Comparison of ENCODE assay signal across 13 cellular contexts in the genomic region with DNA sequence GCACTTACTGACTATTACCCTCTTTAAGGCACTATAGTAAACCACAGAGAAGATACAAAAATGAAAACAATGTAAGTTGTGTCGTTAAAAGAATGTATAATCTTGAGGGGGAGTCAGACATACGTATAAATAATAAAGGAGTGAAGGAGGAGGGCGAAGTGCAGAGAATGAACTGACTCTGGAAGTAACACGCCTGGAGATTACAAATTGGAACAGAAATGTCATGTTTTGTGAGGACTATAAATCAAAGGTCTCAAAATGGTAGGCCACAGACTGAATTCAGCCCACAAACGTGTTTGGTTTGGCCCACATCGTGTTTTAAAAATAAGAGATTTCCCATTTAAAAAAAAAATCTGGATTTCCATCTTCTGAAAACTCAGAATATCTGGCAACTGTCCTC. TPM values are rescaled to one million over a fixed set of nuclear protein-coding genes. Genes with fewer than 3 reads are reported as not detected.
DNase-seq lines count a peak whose midpoint lies in the region; ATAC-seq lines count a peak whose summit lies in the region.
"Had no signal": no experiment of that assay in that cellular context is flagged by ENCODE, and none has a peak within 500 bp of the region (broad histone marks: within the 10 kb centered on the region; RNA-seq: fewer than 3 reads in every experiment).

No MANE protein-coding gene starts in this region.

- H2BK12ac ChIP-seq in mesenchymal stem cell (ENCODE audit: low read length in 2 of 2) = no peak overlapping the region

- DNase-seq in astrocyte of the hippocampus (ENCODE audit: low read depth, low spot score) (peak; percentile 52), mesenchymal stem cell (peak; percentile 6), stromal cell of bone marrow (ENCODE audit: low read depth) (peak; percentile 40)
- DNase-seq in stimulated activated CD4-positive, alpha-beta T cell treated with anti-CD3 and anti-CD28 coated beads, Interleukin-2, amount 100 ng/mL, for 24 hours = no peak
- no peak for DNase-seq in activated CD4-positive, alpha-beta T cell treated with anti-CD3 and anti-CD28 coated beads, Interleukin-2, amount 50 U/mL, for 4 hours
- DNase-seq: ACHN; CD4-positive, alpha-beta memory T cell; DMS79 had no signal

- H3K9ac ChIP-seq in BLaER1 treated with 17β-estradiol and CSF1 and Interleukin-3, amounts not matched to agents 10 nM and 100 nM = no peak overlapping the region
- H3K9ac ChIP-seq in mesenchymal stem cell (ENCODE audit: low read length) = no peak overlapping the region

- no peaks in the 10 kb centered on the region for H3K79me1 ChIP-seq in mesenchymal stem cell (replicated peaks; ENCODE audit: low read length, poor library complexity, severe bottlenecking)

- H3K27me3 ChIP-seq in BLaER1 treated with 17β-estradiol and CSF1 and Interleukin-3, amounts not matched to agents 10 nM and 100 nM = no peaks in the 10 kb centered on the region
- no peaks in the 10 kb centered on the region for H3K27me3 ChIP-seq in mesenchymal stem cell (ENCODE audit: control insufficient read depth in 1 of 2, insufficient read depth in 1 of 2, low read length in 2 of 2)

- H3K4ac ChIP-seq in mesenchymal stem cell (ENCODE audit: low read depth in 1 of 2, low read length in 2 of 2) = no peak overlapping the region

- H2BK120ac ChIP-seq in mesenchymal stem cell (ENCODE audit: low read depth, low read length) = no peak overlapping the region

- no peaks in the 10 kb centered on the region for H3K36me3 ChIP-seq in BLaER1 treated with 17β-estradiol and CSF1 and Interleukin-3, amounts not matched to agents 10 nM and 100 nM
- no peaks in the 10 kb centered on the region for H3K36me3 ChIP-seq in mesenchymal stem cell (ENCODE audit: control insufficient read depth in 1 of 2, insufficient read depth in 2 of 2, low read depth in 1 of 2, low read length in 2 of 2)
- H3K36me3 ChIP-seq: HAP-1 had no signal

- H3K18ac ChIP-seq in mesenchymal stem cell (ENCODE audit: low read depth in 1 of 2, low read length in 2 of 2) = no peak overlapping the region

- H3K9me3 ChIP-seq in BLaER1 treated with 17β-estradiol and CSF1 and Interleukin-3, amounts not matched to agents 10 nM and 100 nM (replicated peaks in 1 of 11) = no peaks in the 10 kb centered on the region; a peak in 1 of 22 replicates
- H3K9me3 ChIP-seq in mesenchymal stem cell (ENCODE audit: control insufficient read depth, low read length) = no peaks in the 10 kb centered on the region
- H3K9me3 ChIP-seq: HAP-1 had no signal

- H4K20me1 ChIP-seq in BLaER1 treated with 17β-estradiol and CSF1 and Interleukin-3, amounts not matched to agents 10 nM and 100 nM = no peaks in the 10 kb centered on the region

- no peak overlapping the region for H2BK5ac ChIP-seq in mesenchymal stem cell (ENCODE audit: low read depth, low read length, poor library complexity, severe bottlenecking)

- H2BK15ac ChIP-seq in mesenchymal stem cell (ENCODE audit: low read depth, poor library complexity, severe bottlenecking) = no peak overlapping the region

- ATAC-seq in HG03442 (IDR thresholded peaks at IDR 0.05; ENCODE audit: unreplicated experiment) = no peak
- ATAC-seq: HepG2 had no signal

- no peak overlapping the region for H3K23ac ChIP-seq in mesenchymal stem cell (ENCODE audit: low read length in 2 of 2)

- H4K91ac ChIP-seq in mesenchymal stem cell (ENCODE audit: low read length) = peak overlapping the region; percentile 39

- 74% methylated on average over 6 of the region's 6 CpGs for WGBS in mesenchymal stem cell

- H2AK5ac ChIP-seq in mesenchymal stem cell (ENCODE audit: low read length, severe bottlenecking) = no peak overlapping the region

- peak overlapping the region in 7 of 11 experiments; percentile 27 to 61 (median 56); a peak in 12 of 22 replicates for H3K4me2 ChIP-seq in BLaER1 treated with 17β-estradiol and CSF1 and Interleukin-3, amounts not matched to agents 10 nM and 100 nM
- no peak overlapping the region for H3K4me2 ChIP-seq in mesenchymal stem cell (ENCODE audit: low read length, poor library complexity, severe bottlenecking)

- no peak overlapping the region for H3K14ac ChIP-seq in mesenchymal stem cell (ENCODE audit: low read length in 2 of 2)

- H2AFZ ChIP-seq in mesenchymal stem cell (ENCODE audit: low read depth, low read length) = no peak overlapping the region

- H3K4me3 ChIP-seq in BLaER1 treated with 17β-estradiol and CSF1 and Interleukin-3, amounts not matched to agents 10 nM and 100 nM = no peak overlapping the region
- H3K4me3 ChIP-seq in mesenchymal stem cell (ENCODE audit: insufficient read depth in 1 of 2, low read depth in 1 of 2, low read length in 2 of 2) = no peak overlapping the region
- H3K4me3 ChIP-seq: HAP-1 had no signal

- H3K27ac ChIP-seq in BLaER1 treated with 17β-estradiol and CSF1 and Interleukin-3, amounts not matched to agents 10 nM and 100 nM = no peak overlapping the region
- no peak overlapping the region for H3K27ac ChIP-seq in mesenchymal stem cell (ENCODE audit: low read length, poor library complexity, severe bottlenecking)
- H3K27ac ChIP-seq: C4-2B had no signal

- H3K4me1 ChIP-seq in BLaER1 treated with 17β-estradiol and CSF1 and Interleukin-3, amounts not matched to agents 10 nM and 100 nM = peaks cover 0 to 14% (median 10%) of the 10 kb centered on the region in 10 experiments; a peak in 14 of 20 replicates
- H3K4me1 ChIP-seq in mesenchymal stem cell (ENCODE audit: control insufficient read depth, insufficient read depth, low read depth, low read length) = peaks cover 1% of the 10 kb centered on the region
- H3K4me1 ChIP-seq: HAP-1 had no signal

- no peak overlapping the region for H4K8ac ChIP-seq in mesenchymal stem cell (ENCODE audit: low read length)

RNA-seq across cellular contexts. Expression of gene COL25A1, which starts 31.7 kb away (rescaled TPM):
- 3.5 TPM for polyA plus RNA-seq in mesenchymal stem cell (2013, experiment 1 of 2)
- 3.5 TPM for polyA plus RNA-seq in mesenchymal stem cell (2013, experiment 2 of 2)
- polyA plus RNA-seq: HepG2 had no signal

Comparison
In these comparisons a context has a peak if more than half of its experiments do, and no peak if none do; other contexts are left out.
1. DNase-seq: peak in astrocyte of the hippocampus (single experiment), mesenchymal stem cell (single experiment) and stromal cell of bone marrow (single experiment); none in stimulated activated CD4-positive, alpha-beta T cell treated with anti-CD3 and anti-CD28 coated beads, Interleukin-2, amount 100 ng/mL, for 24 hours (0 of 2) and activated CD4-positive, alpha-beta T cell treated with anti-CD3 and anti-CD28 coated beads, Interleukin-2, amount 50 U/mL, for 4 hours (0 of 2).